In genomic region chr18:76530391-76530790, GRCh38 we compare ENCODE assay signal across 29 cellular contexts.
"Had no signal": no experiment of that assay in that cellular context is flagged by ENCODE, and none has a peak within 500 bp of the region (broad histone marks: within the 10 kb centered on the region; RNA-seq: fewer than 3 reads in every experiment).

No MANE protein-coding gene starts in this region.

- H3K4me3 Mint-ChIP-seq: neural progenitor cell had no signal

- H3K9me3 ChIP-seq: heart right ventricle, pancreas, prostate gland, suprapubic skin, thoracic aorta, tibial artery, upper lobe of right lung had no signal

- ATAC-seq: heart right ventricle; left cardiac atrium; left lobe of liver; natural killer cell treated with Interleukin-12 subunit alpha and Interleukin-12 subunit beta and Interleukin-15 and Interleukin-18, amount 100 ng/mL, for 72 hours; pancreas; right cardiac atrium; sciatic nerve; upper lobe of right lung had no signal

- H3K27me3 ChIP-seq: hepatocyte, pancreas had no signal

- H3K36me3 ChIP-seq: heart right ventricle, neural progenitor cell, pancreas, prostate gland, suprapubic skin, thoracic aorta, tibial artery, upper lobe of right lung had no signal

- DNase-seq: heart right ventricle; kidney glomerular epithelial cell; left cardiac atrium; mesendoderm; naive B cell; pancreas; posterior cingulate gyrus; retina; right cardiac atrium; stimulated activated CD4-positive, alpha-beta T cell treated with anti-CD3 and anti-CD28 coated beads, Interleukin-12 subunit alpha, Interleukin-12 subunit beta, amount 100 ng/mL, for 4 hours; stimulated activated CD4-positive, alpha-beta T cell treated with anti-CD3 and anti-CD28 coated beads, Interleukin-15, amount 100 ng/mL, for 24 hours; stimulated activated CD4-positive, alpha-beta T cell treated with anti-CD3 and anti-CD28 coated beads, Interleukin-2, amount 100 ng/mL, for 24 hours; stimulated activated CD4-positive, alpha-beta T cell treated with anti-CD3 and anti-CD28 coated beads, Interleukin-4, amount 100 ng/mL, for 1 hour; stimulated activated naive CD4-positive, alpha-beta T cell; tibial artery; trophoblast cell; upper lobe of right lung had no signal

- H3K9ac ChIP-seq: neural progenitor cell had no signal

- H3K27ac Mint-ChIP-seq: mesothelial cell of epicardium; naive B cell; stimulated activated naive CD8-positive, alpha-beta T cell treated with anti-CD3 and anti-CD28 coated beads, Interleukin-15, Interleukin-2, amounts not matched to agents 100 ng/mL and 50 ng/mL, for 24 hours had no signal

- H3K4me1 ChIP-seq: prostate gland, upper lobe of right lung had no signal

- H3K4me3 ChIP-seq: heart right ventricle, hepatocyte, lung, neural progenitor cell, pancreas, prostate gland, skin epidermis, suprapubic skin, thoracic aorta, tibial artery, upper lobe of right lung had no signal

- H3K4me2 ChIP-seq: hepatocyte, neural progenitor cell had no signal

- H3K36me3 Mint-ChIP-seq: mesothelial cell of epicardium; naive B cell; natural killer cell treated with Interleukin-12 subunit alpha and Interleukin-12 subunit beta and Interleukin-15 and Interleukin-18, amount 100 ng/mL, for 72 hours; neural progenitor cell had no signal

- H3K27ac ChIP-seq: heart right ventricle, hepatocyte, neural progenitor cell, pancreas, prostate gland, skin epidermis, suprapubic skin, thoracic aorta, tibial artery, upper lobe of right lung had no signal

- H3K9me3 Mint-ChIP-seq: mesothelial cell of epicardium; natural killer cell treated with Interleukin-12 subunit alpha and Interleukin-12 subunit beta and Interleukin-15 and Interleukin-18, amount 100 ng/mL, for 72 hours; stimulated activated naive CD8-positive, alpha-beta T cell treated with anti-CD3 and anti-CD28 coated beads, Interleukin-15, Interleukin-2, amounts not matched to agents 100 ng/mL and 50 ng/mL, for 24 hours had no signal
